In the genomic region with DNA sequence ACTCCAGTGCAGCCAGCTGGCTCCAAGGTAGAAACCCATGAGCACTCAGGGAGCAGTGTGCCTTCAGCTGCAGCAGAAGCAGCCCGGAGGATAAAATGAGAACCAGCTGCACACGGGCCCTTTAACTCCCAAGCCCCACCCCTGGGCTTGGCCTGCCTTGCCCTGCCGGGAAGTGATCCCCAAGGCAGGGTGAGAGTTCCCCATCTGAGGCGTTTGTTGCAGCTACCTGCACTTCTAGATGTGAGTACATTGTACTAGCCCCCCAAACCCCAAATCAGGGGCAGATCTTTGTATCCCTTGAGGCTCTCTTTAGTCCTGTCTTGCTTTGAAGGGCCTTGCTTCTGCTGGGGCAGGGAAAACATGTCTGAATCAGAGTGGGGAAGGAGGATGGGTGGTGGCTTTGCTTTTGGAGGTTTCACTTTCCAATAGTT, we compare ENCODE assay signal across 8 cellular contexts. TPM values are rescaled to one million over a fixed set of nuclear protein-coding genes. Genes with fewer than 3 reads are reported as not detected.
DNase-seq lines count a peak whose midpoint lies in the region; ATAC-seq and TF ChIP-seq lines count a peak whose summit lies in the region.

A gene (plus strand): TSS at position 192 of the 431 bp plus-strand sequence. CDS start 10,088 bp downstream, outside the sequence.

- H3K4me1 Mint-ChIP-seq in activated CD8-positive, alpha-beta T cell treated with anti-CD3 and anti-CD28 coated beads, Interleukin-2, amount 10 ng/mL, durations not matched to agents 7 days and 5 days (ENCODE audit: low read depth), result peaks cover 70% of the 10 kb centered on the region

- peak within 1 kb of the TSS; percentile 76 for H3K4me3 ChIP-seq in epithelial cell of proximal tubule (ENCODE audit: low read depth, low read length)
- peak within 1 kb of the TSS; percentile 41 to 82 (median 73) for H3K4me3 ChIP-seq in upper lobe of left lung

- peak; percentile 14 for ATAC-seq in activated CD8-positive, alpha-beta T cell treated with anti-CD3 and anti-CD28 coated beads, Interleukin-2, amount 10 ng/mL, durations not matched to agents 7 days and 5 days
- ATAC-seq in upper lobe of left lung (ENCODE audit: low FRiP score in 2 of 2), result peak; percentile 64 to 70

- H3K36me3 ChIP-seq in upper lobe of left lung, result peaks cover 0 to 15% (median 5%) of the 10 kb centered on the region in 4 donors

- H3K4me1 ChIP-seq in upper lobe of left lung, result peaks cover 68 to 82% (median 74%) of the 10 kb centered on the region in 4 donors

- peak within 1 kb of the TSS; percentile 89 for H3K27ac Mint-ChIP-seq in activated CD8-positive, alpha-beta T cell treated with anti-CD3 and anti-CD28 coated beads, Interleukin-2, amount 10 ng/mL, durations not matched to agents 7 days and 5 days

- peak in 3 of 4 donors; percentile 24 to 81 (median 66) for TF ChIP-seq POLR2A in upper lobe of left lung (IDR thresholded peaks at IDR 0.05)

- 0% methylated on average over 4 of the region's 4 CpGs for WGBS in upper lobe of left lung, 2 donors

- TF ChIP-seq CTCF in epithelial cell of proximal tubule (conservative IDR thresholded peaks at IDR 0.05; ENCODE audit: low read depth, low read length), result no peak
- TF ChIP-seq CTCF in upper lobe of left lung (IDR thresholded peaks at IDR 0.05), result no peak

- DNase-seq in NCI-H1417 (lab: John Stamatoyannopoulos, UW), result peak in 2 of 3 experiments; percentile 8 to 34
- DNase-seq in NCI-H1417 treated with DMSO at 0.1 percent for 48 hours (lab: John Stamatoyannopoulos, UW), result no peak
- peak; percentile 75 for DNase-seq in NCI-H2196 (lab: John Stamatoyannopoulos, UW; ENCODE audit: unreplicated experiment)
- DNase-seq in activated CD8-positive, alpha-beta T cell treated with anti-CD3 and anti-CD28 coated beads, Interleukin-2, amount 10 ng/mL, durations not matched to agents 7 days and 5 days, result peak; percentile 68
- no peak for DNase-seq in epithelial cell of proximal tubule (ENCODE audit: low read depth)
- peak; percentile 82 for DNase-seq in myocyte (ENCODE audit: low read depth)
- peak; percentile 69 to 92 for DNase-seq in upper lobe of left lung
- DNase-seq in NCI-H1930 (lab: John Stamatoyannopoulos, UW), result no peak

- POLR2A ChIA-PET in activated CD8-positive, alpha-beta T cell treated with anti-CD3 and anti-CD28 coated beads, Interleukin-2, amount 10 ng/mL, durations not matched to agents 7 days and 5 days (lab: Charles Lee), result interaction anchor here (0.8 to 4.1 kb wide), 9 partner anchors 9 to 106 kb away, joined by 3 to 29 read pairs (median 5); a partner anchor contains a TSS

- no peaks in the 10 kb centered on the region for H3K9me3 ChIP-seq in upper lobe of left lung

- H3K36me3 Mint-ChIP-seq in activated CD8-positive, alpha-beta T cell treated with anti-CD3 and anti-CD28 coated beads, Interleukin-2, amount 10 ng/mL, durations not matched to agents 7 days and 5 days (ENCODE audit: low read depth), result peaks cover 52% of the 10 kb centered on the region

- no peaks in the 10 kb centered on the region for H3K9me3 Mint-ChIP-seq in activated CD8-positive, alpha-beta T cell treated with anti-CD3 and anti-CD28 coated beads, Interleukin-2, amount 10 ng/mL, durations not matched to agents 7 days and 5 days (ENCODE audit: insufficient read depth)

- no peaks in the 10 kb centered on the region for H3K27me3 ChIP-seq in upper lobe of left lung

- CTCF ChIA-PET in activated CD8-positive, alpha-beta T cell treated with anti-CD3 and anti-CD28 coated beads, Interleukin-2, amount 10 ng/mL, durations not matched to agents 7 days and 5 days (lab: Charles Lee), result interaction anchor here (0.7 to 8.0 kb wide), 11 partner anchors 12 to 235 kb away, joined by 3 to 106 read pairs (median 5); a partner anchor contains a TSS

- H3K4me3 Mint-ChIP-seq in activated CD8-positive, alpha-beta T cell treated with anti-CD3 and anti-CD28 coated beads, Interleukin-2, amount 10 ng/mL, durations not matched to agents 7 days and 5 days, result peak within 1 kb of the TSS; percentile 97

- TF ChIP-seq EP300 in upper lobe of left lung (IDR thresholded peaks at IDR 0.05), result peak in 1 of 4 donors; percentile 75

- peak within 1 kb of the TSS; percentile 91 to 93 (median 92) for H3K27ac ChIP-seq in upper lobe of left lung

- H3K27me3 Mint-ChIP-seq in activated CD8-positive, alpha-beta T cell treated with anti-CD3 and anti-CD28 coated beads, Interleukin-2, amount 10 ng/mL, durations not matched to agents 7 days and 5 days (ENCODE audit: low read depth), result no peaks in the 10 kb centered on the region

RNA-seq across cellular contexts. Expression of the gene that starts here (rescaled TPM):
- 100 to 1,000 TPM; 122 to 125 TPM for total RNA-seq in activated CD8-positive, alpha-beta T cell treated with anti-CD3 and anti-CD28 coated beads, Interleukin-2, amount 10 ng/mL, durations not matched to agents 7 days and 5 days
- total RNA-seq in epithelial cell of proximal tubule (179 and 205 TPM in 2 replicates), myocyte (361 and 417 TPM in 2 replicates), upper lobe of left lung (100 to 1,000 TPM; 260 to 411 (median 312) TPM)
- 169 TPM for polyA plus RNA-seq in myocyte (2012)

Comparison
In these comparisons a context has a peak if more than half of its experiments do, and no peak if none do; other contexts are left out.
1. DNase-seq: peak in NCI-H1417 (2 of 3), NCI-H2196 (single experiment), activated CD8-positive, alpha-beta T cell treated with anti-CD3 and anti-CD28 coated beads, Interleukin-2, amount 10 ng/mL, durations not matched to agents 7 days and 5 days (single experiment), myocyte (single experiment) and upper lobe of left lung (2 of 2); none in NCI-H1417 treated with DMSO at 0.1 percent for 48 hours (single experiment), epithelial cell of proximal tubule (single experiment) and NCI-H1930 (0 of 2).